1 cellular context compared by ENCODE assay signal in genomic region chr15:78004919-78005634, GRCh38.
TF ChIP-seq lines count a peak whose summit lies in the region.

No MANE protein-coding gene starts in this region.

TF ChIP-seq in HEK293, 187 proteins besides CTCF, POLR2A, EP300 and RAD21 (continued from another document):
- TF ChIP-seq PRDM10 (tag by site-specific recombination; IDR thresholded peaks at IDR 0.05) = peak; percentile 57; the same call in 1 of the 2 replicates
- TF ChIP-seq IKZF3 (tag by site-specific recombination; IDR thresholded peaks at IDR 0.05) = peak; percentile 77
- no peak for TF ChIP-seq ZSCAN4 (tag by site-specific recombination; IDR thresholded peaks at IDR 0.05)
